21 cellular contexts compared by ENCODE assay signal in genomic region chr16:3601614-3602319, GRCh38. TPM values are rescaled to one million over a fixed set of nuclear protein-coding genes. Genes with fewer than 3 reads are reported as not detected.
"Had no signal": no experiment of that assay in that cellular context is flagged by ENCODE, and none has a peak within 500 bp of the region (broad histone marks: within the 10 kb centered on the region; RNA-seq: fewer than 3 reads in every experiment).

No MANE protein-coding gene starts in this region.

- H3K36me3 ChIP-seq: pancreas, prostate gland had no signal

- H3K27ac Mint-ChIP-seq: effector memory CD8-positive, alpha-beta T cell; naive thymus-derived CD8-positive, alpha-beta T cell; stimulated activated naive B cell treated with anti-CD40 and anti-IgM and Interleukin-4, amounts not matched to agents 10 μg/mL and 1 μg/mL and 100 μg/mL, for 72 hours; stimulated activated naive CD8-positive, alpha-beta T cell treated with anti-CD3 and anti-CD28 coated beads, Interleukin-15, amount 100 ng/mL, for 72 hours had no signal

- H3K27ac ChIP-seq: foreskin keratinocyte, pancreas, prostate gland, right lobe of liver, spleen, testis, tibial nerve had no signal

- ATAC-seq: effector memory CD8-positive, alpha-beta T cell; foreskin keratinocyte; left colon; mucosa of descending colon; naive thymus-derived CD8-positive, alpha-beta T cell; pancreas; right lobe of liver; stimulated activated naive B cell treated with anti-CD40 and anti-IgM and Interleukin-4, amounts not matched to agents 10 μg/mL and 1 μg/mL and 100 μg/mL, for 72 hours; stimulated activated naive CD8-positive, alpha-beta T cell treated with anti-CD3 and anti-CD28 coated beads, Interleukin-15, amount 100 ng/mL, for 72 hours had no signal

- H3K9me3 Mint-ChIP-seq: central memory CD8-positive, alpha-beta T cell; effector memory CD8-positive, alpha-beta T cell; immature natural killer cell; naive thymus-derived CD8-positive, alpha-beta T cell; stimulated activated naive B cell treated with anti-CD40 and anti-IgM and Interleukin-4, amounts not matched to agents 10 μg/mL and 1 μg/mL and 100 μg/mL, for 72 hours; stimulated activated naive CD8-positive, alpha-beta T cell treated with anti-CD3 and anti-CD28 coated beads, Interleukin-15, amount 100 ng/mL, for 72 hours had no signal

- H3K4me3 Mint-ChIP-seq: central memory CD8-positive, alpha-beta T cell; effector memory CD8-positive, alpha-beta T cell; immature natural killer cell; naive thymus-derived CD8-positive, alpha-beta T cell; neural crest cell; stimulated activated naive B cell treated with anti-CD40 and anti-IgM and Interleukin-4, amounts not matched to agents 10 μg/mL and 1 μg/mL and 100 μg/mL, for 72 hours; stimulated activated naive CD8-positive, alpha-beta T cell treated with anti-CD3 and anti-CD28 coated beads, Interleukin-15, amount 100 ng/mL, for 72 hours had no signal

- H3K4me1 ChIP-seq: foreskin keratinocyte, pancreas, prostate gland, right lobe of liver, testis, tibial nerve had no signal

- H3K4me1 Mint-ChIP-seq: central memory CD8-positive, alpha-beta T cell; neural crest cell had no signal

- DNase-seq: effector memory CD8-positive, alpha-beta T cell; erythroblast; foreskin keratinocyte; immature natural killer cell; left colon; naive thymus-derived CD8-positive, alpha-beta T cell; pancreas; right lobe of liver; spleen; stimulated activated CD4-positive, alpha-beta T cell treated with anti-CD3 and anti-CD28 coated beads, Interleukin-15, amount 100 ng/mL, for 24 hours; stimulated activated CD4-positive, alpha-beta T cell treated with anti-CD3 and anti-CD28 coated beads, Interleukin-1b, Interleukin-23, amount 100 ng/mL, for 48 hours; stimulated activated CD4-positive, alpha-beta T cell treated with anti-CD3 and anti-CD28 coated beads, Interleukin-4, amount 100 ng/mL, for 4 hours; stimulated activated naive B cell treated with anti-CD40 and anti-IgM and Interleukin-4, amounts not matched to agents 10 μg/mL and 1 μg/mL and 100 μg/mL, for 72 hours; stimulated activated naive CD8-positive, alpha-beta T cell treated with anti-CD3 and anti-CD28 coated beads, Interleukin-15, amount 100 ng/mL, for 72 hours; testis had no signal

- H3K4me3 ChIP-seq: mucosa of descending colon, pancreas, prostate gland, right lobe of liver, spleen, testis, tibial nerve had no signal

- H3K27me3 ChIP-seq: foreskin keratinocyte, pancreas, right lobe of liver, spleen, testis, tibial nerve had no signal

- H3K9me3 ChIP-seq: pancreas, prostate gland, right lobe of liver, testis had no signal

- H3K27me3 Mint-ChIP-seq: central memory CD8-positive, alpha-beta T cell; effector memory CD8-positive, alpha-beta T cell; naive thymus-derived CD8-positive, alpha-beta T cell; stimulated activated naive B cell treated with anti-CD40 and anti-IgM and Interleukin-4, amounts not matched to agents 10 μg/mL and 1 μg/mL and 100 μg/mL, for 72 hours; stimulated activated naive CD8-positive, alpha-beta T cell treated with anti-CD3 and anti-CD28 coated beads, Interleukin-15, amount 100 ng/mL, for 72 hours had no signal

RNA-seq across cellular contexts. Expression of gene NLRC3, which starts 24.6 kb away (rescaled TPM):
- total RNA-seq: foreskin keratinocyte, neural crest cell had no signal
- polyA plus RNA-seq: foreskin keratinocyte, keratinocyte had no signal
